6 cellular contexts compared by ENCODE assay signal in the genomic region with DNA sequence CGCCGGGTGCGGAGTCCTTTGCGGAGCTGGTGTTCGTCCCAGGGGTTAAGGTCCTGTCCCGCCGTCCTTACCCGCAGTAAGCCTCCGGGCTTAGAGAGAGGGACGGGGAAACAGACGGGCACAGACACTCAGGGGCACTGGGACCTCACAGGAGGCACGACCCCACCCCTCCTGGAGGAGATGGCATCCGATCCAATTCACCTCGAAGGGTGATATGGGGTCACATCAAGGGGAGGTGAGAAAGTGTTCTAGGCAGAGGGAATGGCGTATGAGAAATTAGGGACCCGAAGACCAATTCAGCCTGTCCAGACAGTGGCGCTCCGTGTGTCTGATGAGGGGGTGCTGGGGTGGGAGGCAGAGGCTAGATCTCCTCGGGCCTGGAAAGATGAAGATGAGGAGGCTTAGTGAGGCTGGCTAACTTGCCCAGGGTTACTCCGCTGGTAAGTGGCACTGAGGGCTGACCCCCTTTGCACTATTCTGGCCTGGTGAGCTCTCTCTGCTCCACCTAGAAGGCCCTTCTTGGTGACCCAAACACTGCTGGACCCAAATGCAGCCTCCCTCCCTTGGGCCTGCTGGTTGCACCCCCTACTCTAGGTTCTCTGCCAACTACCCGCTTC.
A peak's percentile ranks its signal among the peaks of the same experiment; 100 is the strongest.
DNase-seq lines count a peak whose midpoint lies in the region; ATAC-seq and TF ChIP-seq lines count a peak whose summit lies in the region.

No MANE protein-coding gene starts in this region.

- no peaks in the 10 kb centered on the region for H3K27me3 ChIP-seq in HL-60 (ENCODE audit: insufficient read depth, poor library complexity, severe bottlenecking)

- DNase-seq in HL-60 (ENCODE audit: low read depth in 1 of 2, low spot score in 1 of 2) = no peak
- DNase-seq in effector memory CD8-positive, alpha-beta T cell = no peak
- no peak for DNase-seq in skeletal muscle cell (ENCODE audit: low read depth)
- DNase-seq in NCI-H2107 (lab: John Stamatoyannopoulos, UW) = no peak
- no peak for DNase-seq in NCI-H345 (lab: John Stamatoyannopoulos, UW)
- no peak for DNase-seq in kidney tubule cell (ENCODE audit: low spot score)

- H3K36me3 Mint-ChIP-seq in effector memory CD8-positive, alpha-beta T cell (ENCODE audit: insufficient read depth) = peaks cover 27% of the 10 kb centered on the region

- H3K9me3 Mint-ChIP-seq in effector memory CD8-positive, alpha-beta T cell = no peaks in the 10 kb centered on the region

- no peak for TF ChIP-seq CTCF in HL-60 (IDR thresholded peaks at IDR 0.05; ENCODE audit: insufficient read depth, low read length)

- H3K4me1 Mint-ChIP-seq in effector memory CD8-positive, alpha-beta T cell (ENCODE audit: low read depth in 2 of 2) = peaks cover 26 to 27% of the 10 kb centered on the region in 2 donors

- H3K4me3 ChIP-seq in HL-60 (replicated peaks; ENCODE audit: insufficient read depth, low read length) (peak overlapping the region; percentile 44), skeletal muscle cell (ENCODE audit: low read depth, low read length) (peak overlapping the region; percentile 55)

- H3K27ac Mint-ChIP-seq in effector memory CD8-positive, alpha-beta T cell = peak overlapping the region; percentile 100

- no peaks in the 10 kb centered on the region for H3K27me3 Mint-ChIP-seq in effector memory CD8-positive, alpha-beta T cell

- peak overlapping the region; percentile 89 to 93 for H3K4me3 Mint-ChIP-seq in effector memory CD8-positive, alpha-beta T cell

- peak overlapping the region; percentile 100 for H3K27ac ChIP-seq in HL-60 (replicated peaks)

- ATAC-seq in effector memory CD8-positive, alpha-beta T cell (replicated peaks) = no peak
